ENCODE assay signal across 8 cellular contexts in the genomic region with DNA sequence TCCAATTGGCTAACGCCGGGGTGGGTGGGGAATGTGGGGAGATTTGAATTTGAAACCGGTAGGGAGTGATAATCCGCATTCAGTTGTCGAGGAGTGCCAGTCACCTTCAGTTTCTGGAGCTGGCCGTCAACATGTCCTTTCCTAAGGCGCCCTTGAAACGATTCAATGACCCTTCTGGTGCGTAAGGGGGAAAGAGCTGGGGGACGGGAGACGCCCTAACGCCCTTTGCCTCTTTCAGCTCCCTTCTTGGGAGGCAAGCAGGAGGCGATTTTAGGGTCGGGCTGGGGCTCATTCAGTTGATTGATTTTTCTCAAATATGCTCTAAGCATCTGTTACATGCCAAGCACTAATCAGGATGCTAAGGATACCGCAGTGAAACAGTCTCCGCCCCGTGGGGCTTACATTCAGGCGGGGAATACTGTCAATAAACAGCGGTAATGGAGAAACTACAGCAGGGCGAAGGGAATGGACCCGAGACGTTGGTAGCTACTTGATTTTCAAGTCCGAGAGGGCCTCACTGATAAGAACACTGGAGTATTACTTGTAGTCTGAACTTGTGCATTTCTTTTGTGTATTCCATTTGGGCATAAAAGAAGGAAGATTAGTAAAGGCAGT. TPM values are rescaled to one million over a fixed set of nuclear protein-coding genes. Genes with fewer than 3 reads are reported as not detected.
A peak's percentile ranks its signal among the peaks of the same experiment; 100 is the strongest.
DNase-seq lines count a peak whose midpoint lies in the region; ATAC-seq and TF ChIP-seq lines count a peak whose summit lies in the region.

A gene with protein sequence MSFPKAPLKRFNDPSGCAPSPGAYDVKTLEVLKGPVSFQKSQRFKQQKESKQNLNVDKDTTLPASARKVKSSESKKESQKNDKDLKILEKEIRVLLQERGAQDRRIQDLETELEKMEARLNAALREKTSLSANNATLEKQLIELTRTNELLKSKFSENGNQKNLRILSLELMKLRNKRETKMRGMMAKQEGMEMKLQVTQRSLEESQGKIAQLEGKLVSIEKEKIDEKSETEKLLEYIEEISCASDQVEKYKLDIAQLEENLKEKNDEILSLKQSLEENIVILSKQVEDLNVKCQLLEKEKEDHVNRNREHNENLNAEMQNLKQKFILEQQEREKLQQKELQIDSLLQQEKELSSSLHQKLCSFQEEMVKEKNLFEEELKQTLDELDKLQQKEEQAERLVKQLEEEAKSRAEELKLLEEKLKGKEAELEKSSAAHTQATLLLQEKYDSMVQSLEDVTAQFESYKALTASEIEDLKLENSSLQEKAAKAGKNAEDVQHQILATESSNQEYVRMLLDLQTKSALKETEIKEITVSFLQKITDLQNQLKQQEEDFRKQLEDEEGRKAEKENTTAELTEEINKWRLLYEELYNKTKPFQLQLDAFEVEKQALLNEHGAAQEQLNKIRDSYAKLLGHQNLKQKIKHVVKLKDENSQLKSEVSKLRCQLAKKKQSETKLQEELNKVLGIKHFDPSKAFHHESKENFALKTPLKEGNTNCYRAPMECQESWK (plus strand): TSS at position 71 of the 615 bp plus-strand sequence. CDS start 61 bp downstream, at position 132.

- peaks cover 90% of the 10 kb centered on the region for H3K79me2 ChIP-seq in DND-41 (ENCODE audit: insufficient read depth, low read length)

- H3K36me3 Mint-ChIP-seq in effector memory CD8-positive, alpha-beta T cell (ENCODE audit: insufficient read depth) = peaks cover 47% of the 10 kb centered on the region

- peak; percentile 0; the same call in 1 of the 3 replicates for ATAC-seq in DND-41 (ENCODE audit: insufficient read depth, low read depth)
- ATAC-seq in effector memory CD8-positive, alpha-beta T cell (replicated peaks) = no peak
- ATAC-seq in HG03025 (IDR thresholded peaks at IDR 0.05; ENCODE audit: low FRiP score, unreplicated experiment) = no peak

- peak within 1 kb of the TSS; percentile 100 for H3K27ac ChIP-seq in DND-41 (ENCODE audit: low read length)
- peak within 1 kb of the TSS; percentile 81 for H3K27ac ChIP-seq in neutrophil

- H3K4me1 ChIP-seq in DND-41 (ENCODE audit: insufficient read depth, low read length) (peaks cover 62% of the 10 kb centered on the region), HAP-1 (peaks cover 18% of the 10 kb centered on the region), neutrophil (ENCODE audit: control insufficient read depth in 1 of 2, insufficient read depth in 1 of 2, low read depth in 1 of 2, low read length in 1 of 2) (peaks cover 29% of the 10 kb centered on the region in 2 experiments)

- H3K36me3 ChIP-seq in DND-41 (ENCODE audit: insufficient read depth, low read length) (peaks cover 31% of the 10 kb centered on the region), HAP-1 (replicated peaks) (peaks cover 28% of the 10 kb centered on the region), neutrophil (no peaks in the 10 kb centered on the region)

- H3K4me3 ChIP-seq in DND-41 (ENCODE audit: low read depth in 1 of 2, low read length in 2 of 2) (peak within 1 kb of the TSS; percentile 67 to 77), HAP-1 (peak within 1 kb of the TSS; percentile 62), neutrophil (ENCODE audit: low read depth in 1 of 2, low read length in 1 of 2) (peak within 1 kb of the TSS; percentile 85 to 91)

- peak within 1 kb of the TSS; percentile 86 for H3K4me2 ChIP-seq in DND-41 (ENCODE audit: insufficient read depth, low read length)

- DNase-seq in DND-41 (no peak), HAP-1 (ENCODE audit: low spot score in 2 of 2) (peak; percentile 53 to 59), RPMI7951 (ENCODE audit: low read depth) (no peak), mesenteric fat pad (ENCODE audit: low spot score) (no peak), AG08396 (ENCODE audit: low spot score) (no peak)
- no peak for DNase-seq in effector memory CD8-positive, alpha-beta T cell

- TF ChIP-seq CTCF in DND-41 (IDR thresholded peaks at IDR 0.05; ENCODE audit: borderline replicate concordance, extremely low read depth, low read length, poor library complexity, severe bottlenecking) = no peak
- TF ChIP-seq CTCF in neutrophil (IDR thresholded peaks at IDR 0.05) = no peak

- peak within 1 kb of the TSS; percentile 91 for H2AFZ ChIP-seq in DND-41 (ENCODE audit: low read depth, low read length)

- no peaks in the 10 kb centered on the region for H3K27me3 Mint-ChIP-seq in effector memory CD8-positive, alpha-beta T cell

- in situ Hi-C loops in HAP-1 (cut with MboI; ENCODE audit: low sequenced_read_pairs) = no loop called here

- H3K9ac ChIP-seq in DND-41 (ENCODE audit: low read depth, low read length) = peak within 1 kb of the TSS; percentile 84

- H3K9me3 ChIP-seq in DND-41 (ENCODE audit: insufficient read depth, low read length, severe bottlenecking) = no peaks in the 10 kb centered on the region
- no peaks in the 10 kb centered on the region for H3K9me3 ChIP-seq in HAP-1
- no peaks in the 10 kb centered on the region for H3K9me3 ChIP-seq in neutrophil

- peak within 1 kb of the TSS; percentile 96 to 98 for H3K4me3 Mint-ChIP-seq in effector memory CD8-positive, alpha-beta T cell

- no peaks in the 10 kb centered on the region for H3K9me3 Mint-ChIP-seq in effector memory CD8-positive, alpha-beta T cell

- H3K27me3 ChIP-seq in DND-41 (ENCODE audit: insufficient read depth, low read length, poor library complexity) (no peaks in the 10 kb centered on the region), HAP-1 (ENCODE audit: low read depth) (no peaks in the 10 kb centered on the region), neutrophil (no peaks in the 10 kb centered on the region)

- H3K4me1 Mint-ChIP-seq in effector memory CD8-positive, alpha-beta T cell (ENCODE audit: low read depth in 2 of 2) = peaks cover 18 to 24% of the 10 kb centered on the region in 2 donors

- peak within 1 kb of the TSS; percentile 99 to 100 for H3K27ac Mint-ChIP-seq in effector memory CD8-positive, alpha-beta T cell

- no peaks in the 10 kb centered on the region for H4K20me1 ChIP-seq in DND-41 (ENCODE audit: insufficient read depth, low read length)

RNA-seq across cellular contexts. Expression of the gene that starts here (rescaled TPM):
- 70.5 and 79.3 TPM in 2 replicates for total RNA-seq in RPMI7951 (2014; rRNA removed; shearing (Covaris generic))
- 0.32 TPM for total RNA-seq in mesenteric fat pad

Comparison
In these comparisons a context has a peak if more than half of its experiments do, and no peak if none do; other contexts are left out.
1. RNA of the gene that starts here (total RNA-seq): 70.5 to 79.3 TPM in RPMI7951; 0.32 TPM in mesenteric fat pad (single experiment); every median in the first group is over 10 times any median in the second.
2. DNase-seq: peak in HAP-1 (2 of 2); none in DND-41 (single experiment), RPMI7951 (single experiment), effector memory CD8-positive, alpha-beta T cell (0 of 3), mesenteric fat pad (single experiment) and AG08396 (single experiment).
3. Peak in every context shown above with its lines, with median percentiles within 50 percentile points of each other: H3K4me3 ChIP-seq.